In the genomic region with DNA sequence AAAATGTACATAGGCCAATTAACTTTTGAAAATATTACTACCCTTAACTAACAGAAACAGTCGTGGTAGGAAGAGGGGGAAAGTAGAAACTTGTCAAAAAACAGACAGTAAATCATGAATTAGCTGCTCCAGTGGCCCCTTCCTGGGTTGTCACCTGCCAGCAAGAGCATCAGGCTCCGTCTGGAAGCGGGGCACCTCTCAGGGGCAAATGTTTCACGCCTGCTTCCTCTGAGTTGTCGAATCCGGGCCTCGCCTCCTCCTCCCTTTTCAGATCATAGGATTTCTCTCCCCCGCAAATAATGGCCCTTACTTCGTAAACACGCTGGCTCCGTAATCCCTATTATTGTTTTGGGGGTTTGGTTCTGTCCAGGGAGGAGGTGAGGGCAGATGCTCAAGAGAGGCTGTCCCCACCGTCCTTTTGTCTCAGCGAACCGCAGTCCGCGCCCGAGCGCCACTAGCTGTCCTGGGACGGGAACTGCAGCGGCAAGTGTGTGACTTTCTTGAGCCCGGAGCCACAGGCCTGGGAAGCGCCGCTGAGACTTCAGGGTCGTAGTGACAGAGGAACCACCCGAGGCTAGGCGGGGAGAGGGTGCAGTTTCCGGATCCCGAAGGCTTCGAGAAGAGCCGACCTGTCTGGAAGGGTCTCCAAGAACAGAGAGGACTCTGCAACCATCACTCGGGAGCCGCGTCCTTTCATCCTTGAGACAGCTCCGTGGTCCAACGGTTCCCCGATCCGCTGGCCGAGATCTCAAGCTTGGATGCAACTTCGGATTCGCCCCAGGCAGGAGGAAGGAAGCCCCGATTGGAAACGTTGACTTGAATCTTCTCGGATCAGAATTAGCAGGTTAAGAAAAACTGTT, we compare ENCODE assay signal across 8 cellular contexts.
DNase-seq lines count a peak whose midpoint lies in the region; ATAC-seq and TF ChIP-seq lines count a peak whose summit lies in the region.

No MANE protein-coding gene starts in this region.

- H3K4me1 ChIP-seq in left ventricle myocardium inferior (peaks cover 9% of the 10 kb centered on the region), psoas muscle (no peaks in the 10 kb centered on the region), vagina (peaks cover 10% of the 10 kb centered on the region)

- H3K27ac Mint-ChIP-seq in activated naive CD8-positive, alpha-beta T cell treated with anti-CD3 and anti-CD28 coated beads, Interleukin-2, amount 10 ng/mL, durations not matched to agents 7 days and 5 days = peak overlapping the region; percentile 89

- H3K4me2 ChIP-seq in SU-DHL-6 (ENCODE audit: low read depth, low read length, poor library complexity, severe bottlenecking) = peak overlapping the region; percentile 62

- H3K36me3 Mint-ChIP-seq in activated naive CD8-positive, alpha-beta T cell treated with anti-CD3 and anti-CD28 coated beads, Interleukin-2, amount 10 ng/mL, durations not matched to agents 7 days and 5 days = peaks cover 1% of the 10 kb centered on the region

- H3K4me3 ChIP-seq in GM12865 (ENCODE audit: low read depth, low read length) (peak overlapping the region; percentile 84), NB4 (ENCODE audit: low read depth, low read length) (peak overlapping the region; percentile 83), SU-DHL-6 (ENCODE audit: insufficient read depth, low read length, poor library complexity, severe bottlenecking) (peak overlapping the region; percentile 54), left ventricle myocardium inferior (peak overlapping the region; percentile 64), psoas muscle (peak overlapping the region; percentile 50), vagina (peak overlapping the region; percentile 49 to 54)

- H3K36me3 ChIP-seq in SU-DHL-6 (ENCODE audit: low read length) (no peaks in the 10 kb centered on the region), left ventricle myocardium inferior (no peaks in the 10 kb centered on the region), psoas muscle (ENCODE audit: insufficient read depth in 1 of 2, low read depth in 1 of 2) (no peaks in the 10 kb centered on the region), vagina (no peaks in the 10 kb centered on the region)

- H3K27me3 ChIP-seq in SU-DHL-6 (ENCODE audit: low read length) (no peaks in the 10 kb centered on the region), left ventricle myocardium inferior (ENCODE audit: low read depth) (peaks cover 55% of the 10 kb centered on the region), psoas muscle (ENCODE audit: insufficient read depth in 3 of 3, low read length in 2 of 3) (peaks cover 0 to 50% (median 11%) of the 10 kb centered on the region in 3 donors), vagina (no peaks in the 10 kb centered on the region)

- H3K9ac ChIP-seq in SU-DHL-6 (ENCODE audit: low read length) = peak overlapping the region; percentile 50

- no peak for TF ChIP-seq POLR2A in NB4 (IDR thresholded peaks at IDR 0.05; ENCODE audit: extremely low read depth, insufficient read length)
- no peak for TF ChIP-seq POLR2A in vagina (IDR thresholded peaks at IDR 0.05)

- H3K9me3 ChIP-seq in SU-DHL-6 (ENCODE audit: insufficient read depth, low read length) = no peaks in the 10 kb centered on the region
- H3K9me3 ChIP-seq in left ventricle myocardium inferior (replicated peaks) = peaks cover 26% of the 10 kb centered on the region
- no peaks in the 10 kb centered on the region for H3K9me3 ChIP-seq in psoas muscle
- H3K9me3 ChIP-seq in vagina = no peaks in the 10 kb centered on the region

- WGBS in psoas muscle, 3 donors = 2% methylated on average over 43 of the region's 43 CpGs

- peaks cover 20% of the 10 kb centered on the region for H3K4me1 Mint-ChIP-seq in activated naive CD8-positive, alpha-beta T cell treated with anti-CD3 and anti-CD28 coated beads, Interleukin-2, amount 10 ng/mL, durations not matched to agents 7 days and 5 days

- peak overlapping the region; percentile 83 for H2AFZ ChIP-seq in SU-DHL-6 (ENCODE audit: low read depth, low read length, severe bottlenecking)

- no peaks in the 10 kb centered on the region for H3K9me3 Mint-ChIP-seq in activated naive CD8-positive, alpha-beta T cell treated with anti-CD3 and anti-CD28 coated beads, Interleukin-2, amount 10 ng/mL, durations not matched to agents 7 days and 5 days

- H3K4me3 Mint-ChIP-seq in activated naive CD8-positive, alpha-beta T cell treated with anti-CD3 and anti-CD28 coated beads, Interleukin-2, amount 10 ng/mL, durations not matched to agents 7 days and 5 days = peak overlapping the region; percentile 84

- H4K20me1 ChIP-seq in SU-DHL-6 (ENCODE audit: low read depth, low read length) = no peaks in the 10 kb centered on the region

- peaks cover 18% of the 10 kb centered on the region; the same call in 1 of the 2 replicates for H3F3A ChIP-seq in SU-DHL-6 (ENCODE audit: insufficient read depth)

- peak; percentile 95 for DNase-seq in GM12865 (ENCODE audit: low read depth)
- DNase-seq in NB4 (ENCODE audit: low read depth) = peak; percentile 95
- DNase-seq in activated naive CD8-positive, alpha-beta T cell treated with anti-CD3 and anti-CD28 coated beads, Interleukin-2, amount 10 ng/mL, durations not matched to agents 7 days and 5 days = peak; percentile 82
- peak; percentile 41 for DNase-seq in left ventricle myocardium inferior
- peak; percentile 43 to 71 for DNase-seq in psoas muscle
- DNase-seq in vagina (ENCODE audit: extremely low spot score in 2 of 2) = no peak

- no peaks in the 10 kb centered on the region for H3K79me2 ChIP-seq in SU-DHL-6 (ENCODE audit: insufficient read depth, low read length)

- peak; percentile 71 for ATAC-seq in HG02610 (IDR thresholded peaks at IDR 0.05; ENCODE audit: unreplicated experiment)
- ATAC-seq in activated naive CD8-positive, alpha-beta T cell treated with anti-CD3 and anti-CD28 coated beads, Interleukin-2, amount 10 ng/mL, durations not matched to agents 7 days and 5 days (ENCODE audit: low read depth) = peak; percentile 72
- peak in 2 of 4 donors; percentile 54 to 57 for ATAC-seq in psoas muscle

- H3K27ac ChIP-seq in SU-DHL-6 (ENCODE audit: low read depth, low read length) = no peak overlapping the region
- H3K27ac ChIP-seq in left ventricle myocardium inferior (replicated peaks) = peak overlapping the region; percentile 27
- no peak overlapping the region for H3K27ac ChIP-seq in psoas muscle
- peak overlapping the region; percentile 68 for H3K27ac ChIP-seq in vagina

- no peaks in the 10 kb centered on the region for H3K9me2 ChIP-seq in SU-DHL-6 (replicated peaks; ENCODE audit: insufficient read depth, low read length)

- TF ChIP-seq CTCF in GM12865 (IDR thresholded peaks at IDR 0.05; ENCODE audit: insufficient read depth, low read depth, low read length, missing control alignments) (peak; percentile 82), NB4 (IDR thresholded peaks at IDR 0.05; ENCODE audit: low read depth, low read length) (peak; percentile 90), SU-DHL-6 (IDR thresholded peaks at IDR 0.05; ENCODE audit: insufficient read depth, low read length, poor library complexity, severe bottlenecking) (peak; percentile 86), left ventricle myocardium inferior (IDR thresholded peaks at IDR 0.05; ENCODE audit: borderline replicate concordance) (peak; percentile 43), psoas muscle (IDR thresholded peaks at IDR 0.05) (no peak), vagina (IDR thresholded peaks at IDR 0.05) (peak in 1 of 3 experiments; percentile 17)

- intact Hi-C loops in left ventricle myocardium inferior (cut with micrococcal nuclease) (no loop called here), psoas muscle (cut with DNase I) (no loop called here), vagina (cut with DNase I) (loop anchor here (10.0 kb wide), 1 partner anchor 1563 kb away; a partner anchor contains a TSS)

- H3K27me3 Mint-ChIP-seq in activated naive CD8-positive, alpha-beta T cell treated with anti-CD3 and anti-CD28 coated beads, Interleukin-2, amount 10 ng/mL, durations not matched to agents 7 days and 5 days = peaks cover 22% of the 10 kb centered on the region

- POLR2A ChIA-PET in activated naive CD8-positive, alpha-beta T cell treated with anti-CD3 and anti-CD28 coated beads, Interleukin-2, amount 10 ng/mL, durations not matched to agents 7 days and 5 days (lab: Charles Lee) = interaction anchor here (1.0 to 1.4 kb wide), 4 partner anchors 13 to 540 kb away, joined by 3 to 5 read pairs (median 3); a partner anchor contains a TSS

Comparison
In these comparisons a context has a peak if more than half of its experiments do, and no peak if none do; other contexts are left out.
1. DNase-seq: peak in GM12865 (single experiment), NB4 (single experiment), activated naive CD8-positive, alpha-beta T cell treated with anti-CD3 and anti-CD28 coated beads, Interleukin-2, amount 10 ng/mL, durations not matched to agents 7 days and 5 days (single experiment), left ventricle myocardium inferior (single experiment) and psoas muscle (2 of 2); none in vagina (0 of 2).
2. H3K27ac ChIP-seq: peak in left ventricle myocardium inferior (single experiment) and vagina (single experiment); none in SU-DHL-6 (single experiment) and psoas muscle (single experiment).
3. Peak in every context shown above with its lines, with median percentiles within 50 percentile points of each other: H3K4me3 ChIP-seq.